8 cellular contexts compared by ENCODE assay signal in the genomic region with DNA sequence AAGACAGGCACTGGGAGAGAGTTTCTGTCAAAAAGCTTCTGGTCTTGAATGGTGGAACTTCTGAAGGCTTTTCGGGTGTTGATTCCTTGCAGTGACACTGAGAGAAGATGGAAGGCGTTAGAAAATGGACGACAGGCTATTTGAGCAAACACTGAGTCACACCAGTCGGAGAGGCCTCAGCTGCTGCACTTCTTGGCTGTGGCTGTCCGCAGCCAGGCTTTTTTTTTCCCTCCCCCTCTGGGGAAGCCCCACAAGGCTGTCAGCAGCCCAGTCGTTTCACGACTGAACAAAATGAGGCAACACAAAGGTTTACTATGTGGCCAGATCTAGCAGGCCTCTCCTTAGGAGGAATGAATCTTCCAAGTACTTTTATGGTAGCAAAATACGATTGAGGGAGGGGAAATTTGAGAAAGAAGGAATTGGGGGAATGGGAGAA.
DNase-seq lines count a peak whose midpoint lies in the region; ATAC-seq, FAIRE-seq and TF ChIP-seq lines count a peak whose summit lies in the region.

No MANE protein-coding gene starts in this region.

- H3K4me3 ChIP-seq in muscle layer of colon (ENCODE audit: low read depth in 1 of 2, low read length in 2 of 2) = no peak overlapping the region

- peak overlapping the region; percentile 77 for H3K27ac ChIP-seq in muscle layer of colon (ENCODE audit: low read depth, low read length)

- TF ChIP-seq CTCF in GM13977 (IDR thresholded peaks at IDR 0.05; ENCODE audit: extremely low read depth, insufficient read depth, missing control alignments) = no peak

- peaks cover 38% of the 10 kb centered on the region for H3K4me1 ChIP-seq in muscle layer of colon (ENCODE audit: insufficient read depth, low read length)

- peaks cover 42% of the 10 kb centered on the region for H3K36me3 ChIP-seq in muscle layer of colon (ENCODE audit: insufficient read depth, low read length)

- H3K27me3 ChIP-seq in muscle layer of colon (ENCODE audit: control insufficient read depth in 1 of 2, insufficient read depth in 2 of 2, low read length in 2 of 2) = no peaks in the 10 kb centered on the region

- peak; percentile 73 for ATAC-seq in HG03045 (IDR thresholded peaks at IDR 0.05; ENCODE audit: unreplicated experiment)
- peak; percentile 96 to 98 for ATAC-seq in activated CD4-positive, CD25-positive, alpha-beta regulatory T cell treated with anti-CD3 and anti-CD28 coated beads, Interleukin-2, amount 50 U/mL, for 24 hours

- DNase-seq in GM13977 (ENCODE audit: low spot score) (peak; percentile 79), epidermal melanocyte (ENCODE audit: insufficient read length, low spot score) (peak; percentile 68), superior temporal gyrus (ENCODE audit: extremely low spot score) (peak; percentile 86), urothelium cell line (ENCODE audit: low spot score) (no peak), NCI-H774 (lab: John Stamatoyannopoulos, UW) (no peak)

- in situ Hi-C loops in GM13977 (cut with MboI; ENCODE audit: low pct_unique_long_range_greater_than_20kb, low sequenced_read_pairs, unreplicated experiment) = no loop called here

- peak overlapping the region; percentile 42 for H3K9ac ChIP-seq in muscle layer of colon (ENCODE audit: low read length)

- no peaks in the 10 kb centered on the region for H3K9me3 ChIP-seq in muscle layer of colon (ENCODE audit: low read length)

- FAIRE-seq in urothelium cell line (lab: Jason Lieb, UNC) = no peak

Comparison
In these comparisons a context has a peak if more than half of its experiments do, and no peak if none do; other contexts are left out.
1. DNase-seq: peak in GM13977 (single experiment), epidermal melanocyte (single experiment) and superior temporal gyrus (single experiment); none in urothelium cell line (single experiment) and NCI-H774 (single experiment).